Comparison of ENCODE assay signal across 8 cellular contexts in the genomic region with DNA sequence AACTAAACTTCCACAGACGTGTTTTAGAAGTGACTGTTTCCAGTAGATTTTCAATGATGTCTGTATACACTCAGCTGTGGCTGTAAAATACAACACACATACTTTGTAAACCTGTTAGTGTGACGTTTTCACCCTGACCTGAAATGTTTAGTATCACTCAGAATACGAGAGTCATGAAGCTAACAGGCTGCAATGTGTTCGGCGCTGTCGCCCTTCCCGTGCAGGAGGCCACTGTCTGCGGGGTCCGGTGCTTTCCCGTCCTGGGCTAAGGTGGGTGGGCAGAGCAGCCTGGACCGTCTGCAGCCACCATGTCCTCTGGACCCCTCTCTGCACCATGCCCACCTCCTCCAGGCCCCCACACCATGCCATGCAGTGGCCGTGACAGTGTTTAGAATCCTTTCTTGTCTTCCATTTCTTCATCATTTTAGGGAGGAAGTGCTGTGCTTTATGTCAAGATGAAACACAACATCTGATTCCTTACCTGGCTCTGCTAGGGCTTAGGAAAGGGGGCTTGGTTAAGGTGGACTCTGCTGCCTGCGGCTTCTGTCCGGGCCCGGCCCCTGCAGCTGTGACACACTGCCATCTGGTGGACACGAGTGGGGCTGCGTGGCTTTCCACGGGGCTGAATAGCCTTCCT. TPM values are rescaled to one million over a fixed set of nuclear protein-coding genes. Genes with fewer than 3 reads are reported as not detected.
DNase-seq lines count a peak whose midpoint lies in the region; ATAC-seq and TF ChIP-seq lines count a peak whose summit lies in the region.

No MANE protein-coding gene starts in this region.

- peak; percentile 80 for ATAC-seq in gastroesophageal sphincter
- ATAC-seq in GM18870 (IDR thresholded peaks at IDR 0.05; ENCODE audit: unreplicated experiment): no peak

- TF ChIP-seq EP300 in gastroesophageal sphincter (IDR thresholded peaks at IDR 0.05): no peak

- no peak overlapping the region for H2AK5ac ChIP-seq in trophoblast cell (ENCODE audit: low read length)

- intact Hi-C loops in tibial artery (cut with DNase I; ENCODE audit: low total_unique reads): loop anchor here (5.0 kb wide), 2 partner anchors 72 to 142 kb away; no protein-coding TSS in a partner anchor

- H4K12ac ChIP-seq in trophoblast cell (ENCODE audit: low read depth, low read length): no peak overlapping the region

- H3K4ac ChIP-seq in trophoblast cell (ENCODE audit: low read depth, low read length): no peak overlapping the region

- H3K36me3 ChIP-seq in gastroesophageal sphincter (peaks cover 0 to 35% of the 10 kb centered on the region in 2 donors), trophoblast cell (ENCODE audit: control insufficient read depth in 1 of 2, insufficient read depth in 2 of 2, low read length in 2 of 2) (peaks cover 9 to 13% of the 10 kb centered on the region in 2 experiments), tibial artery (peaks cover 14 to 24% (median 21%) of the 10 kb centered on the region in 3 donors)

- H2BK5ac ChIP-seq in trophoblast cell (ENCODE audit: low read depth, low read length, poor library complexity): no peak overlapping the region

- H3K4me3 ChIP-seq in gastroesophageal sphincter (no peak overlapping the region), trophoblast cell (ENCODE audit: low read depth, low read length) (no peak overlapping the region), tibial artery (no peak overlapping the region)

- H3K27me3 ChIP-seq in gastroesophageal sphincter (no peaks in the 10 kb centered on the region), trophoblast cell (ENCODE audit: insufficient read depth, low read length) (no peaks in the 10 kb centered on the region), tibial artery (no peaks in the 10 kb centered on the region)

- H3K79me2 ChIP-seq in trophoblast cell (ENCODE audit: control insufficient read depth, insufficient read depth, low read length, poor library complexity): no peaks in the 10 kb centered on the region

- TF ChIP-seq POLR2A in gastroesophageal sphincter (IDR thresholded peaks at IDR 0.05): no peak

- WGBS in gastroesophageal sphincter (ENCODE audit: low coverage in 1 of 2), 2 donors: 23 to 34% methylated on average over 11 to 14 of the region's 18 CpGs
- no CpG with 5 or more reads among the region's 18 CpGs for WGBS in trophoblast cell (ENCODE audit: extremely low coverage, insufficient coverage, insufficient read length)

- no peak overlapping the region for H3K4me2 ChIP-seq in trophoblast cell (ENCODE audit: low read length)

- peak; percentile 96 to 99 (median 98) for TF ChIP-seq CTCF in gastroesophageal sphincter (IDR thresholded peaks at IDR 0.05)
- TF ChIP-seq CTCF in tibial artery (IDR thresholded peaks at IDR 0.05): peak; percentile 96 to 98

- DNase-seq in GM03348 (ENCODE audit: low spot score) (peak; percentile 92), HK-2 (ENCODE audit: unreplicated experiment) (peak; percentile 78), SK-N-DZ (ENCODE audit: low spot score) (peak; percentile 35), trophoblast cell (peak; percentile 63 to 85), tibial artery (peak; percentile 75 to 86)
- DNase-seq in activated naive CD4-positive, alpha-beta T cell (lab: John Stamatoyannopoulos, UW): peak; percentile 42 to 78 (median 74)

- H3K9ac ChIP-seq in trophoblast cell (ENCODE audit: low read length): no peak overlapping the region

- no peaks in the 10 kb centered on the region for H3K79me1 ChIP-seq in trophoblast cell (ENCODE audit: low read length)

- peak overlapping the region; percentile 55 for H3K18ac ChIP-seq in trophoblast cell (ENCODE audit: low read length)

- H3K9me3 ChIP-seq in gastroesophageal sphincter (no peaks in the 10 kb centered on the region), trophoblast cell (ENCODE audit: insufficient read depth, low read depth, low read length) (no peaks in the 10 kb centered on the region), tibial artery (no peaks in the 10 kb centered on the region)

- H3K14ac ChIP-seq in trophoblast cell (ENCODE audit: low read length): no peak overlapping the region

- no peak overlapping the region for H2AFZ ChIP-seq in trophoblast cell (ENCODE audit: insufficient read depth, low read length, poor library complexity)

- no peak overlapping the region for H3K23ac ChIP-seq in trophoblast cell (ENCODE audit: low read length)

- no peak overlapping the region for H2BK120ac ChIP-seq in trophoblast cell (ENCODE audit: insufficient read depth, low read length, poor library complexity)

- H3K4me1 ChIP-seq in gastroesophageal sphincter: peaks cover 4 to 65% (median 32%) of the 10 kb centered on the region in 3 donors
- H3K4me1 ChIP-seq in trophoblast cell (ENCODE audit: control insufficient read depth in 1 of 2, insufficient read depth in 2 of 2, low read length in 2 of 2): peaks cover 0 to 6% of the 10 kb centered on the region in 2 experiments
- peaks cover 4 to 61% (median 45%) of the 10 kb centered on the region in 4 donors for H3K4me1 ChIP-seq in tibial artery

- peak overlapping the region; percentile 8 for H2BK12ac ChIP-seq in trophoblast cell (ENCODE audit: low read length)

- H3K27ac ChIP-seq in gastroesophageal sphincter: peak overlapping the region in 3 of 4 donors; percentile 73 to 84 (median 84)
- no peak overlapping the region for H3K27ac ChIP-seq in trophoblast cell (ENCODE audit: low read depth, low read length)
- peak overlapping the region; percentile 68 to 77 for H3K27ac ChIP-seq in tibial artery

- H4K8ac ChIP-seq in trophoblast cell (ENCODE audit: low read depth, low read length): no peak overlapping the region

- H4K91ac ChIP-seq in trophoblast cell (ENCODE audit: low read depth, low read length): no peak overlapping the region

RNA-seq across cellular contexts. Expression of a gene that starts 53.8 kb away (rescaled TPM):
- 6.3 and 12.3 TPM in 2 replicates for polyA plus RNA-seq in SK-N-DZ (2014; cell fraction: cytosol; rRNA removed)
- polyA plus RNA-seq in SK-N-DZ (2014; cell fraction: nucleus; rRNA removed): 32.1 and 33.6 TPM in 2 replicates
- 1 to 10 TPM in 2 of 4 donors, under 1 TPM in 2; 0.45 to 1.4 (median 0.93) TPM for total RNA-seq in gastroesophageal sphincter
- 0.17 and 0.23 TPM in 2 replicates for polyA plus RNA-seq in trophoblast cell (2013)

Comparison
In these comparisons a context has a peak if more than half of its experiments do, and no peak if none do; other contexts are left out.
1. DNase-seq: peak in every context shown above with its lines; median percentile 92 in GM03348; 80 in tibial artery; 78 in HK-2; 74 in activated naive CD4-positive, alpha-beta T cell; 74 in trophoblast cell; 35 in SK-N-DZ.